ENCODE assay signal across 2 cellular contexts in the genomic region with DNA sequence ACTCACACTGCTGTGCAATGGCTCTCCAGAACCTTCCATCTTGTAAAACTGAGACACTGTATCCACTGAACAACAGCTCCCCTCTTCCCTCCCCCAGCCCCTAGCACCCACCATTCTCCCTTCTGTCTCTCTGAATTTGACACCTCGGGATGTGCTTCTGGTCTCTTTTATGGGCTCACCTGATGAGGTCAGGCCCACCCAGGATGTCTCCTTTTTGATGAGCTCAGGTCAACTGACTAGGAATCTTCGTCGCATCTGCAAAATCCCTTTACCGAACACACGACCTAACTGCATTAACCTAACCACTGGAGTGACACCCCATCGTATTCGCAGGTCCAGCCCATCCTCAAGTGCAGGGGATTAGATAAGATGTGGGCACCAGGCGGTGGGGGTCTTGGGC.
TF ChIP-seq lines count a peak whose summit lies in the region.

No MANE protein-coding gene starts in this region.

TF ChIP-seq in liver, 16 proteins besides CTCF, POLR2A, EP300 and RAD21 (continued from another document):
- TF ChIP-seq, protein P1, sequence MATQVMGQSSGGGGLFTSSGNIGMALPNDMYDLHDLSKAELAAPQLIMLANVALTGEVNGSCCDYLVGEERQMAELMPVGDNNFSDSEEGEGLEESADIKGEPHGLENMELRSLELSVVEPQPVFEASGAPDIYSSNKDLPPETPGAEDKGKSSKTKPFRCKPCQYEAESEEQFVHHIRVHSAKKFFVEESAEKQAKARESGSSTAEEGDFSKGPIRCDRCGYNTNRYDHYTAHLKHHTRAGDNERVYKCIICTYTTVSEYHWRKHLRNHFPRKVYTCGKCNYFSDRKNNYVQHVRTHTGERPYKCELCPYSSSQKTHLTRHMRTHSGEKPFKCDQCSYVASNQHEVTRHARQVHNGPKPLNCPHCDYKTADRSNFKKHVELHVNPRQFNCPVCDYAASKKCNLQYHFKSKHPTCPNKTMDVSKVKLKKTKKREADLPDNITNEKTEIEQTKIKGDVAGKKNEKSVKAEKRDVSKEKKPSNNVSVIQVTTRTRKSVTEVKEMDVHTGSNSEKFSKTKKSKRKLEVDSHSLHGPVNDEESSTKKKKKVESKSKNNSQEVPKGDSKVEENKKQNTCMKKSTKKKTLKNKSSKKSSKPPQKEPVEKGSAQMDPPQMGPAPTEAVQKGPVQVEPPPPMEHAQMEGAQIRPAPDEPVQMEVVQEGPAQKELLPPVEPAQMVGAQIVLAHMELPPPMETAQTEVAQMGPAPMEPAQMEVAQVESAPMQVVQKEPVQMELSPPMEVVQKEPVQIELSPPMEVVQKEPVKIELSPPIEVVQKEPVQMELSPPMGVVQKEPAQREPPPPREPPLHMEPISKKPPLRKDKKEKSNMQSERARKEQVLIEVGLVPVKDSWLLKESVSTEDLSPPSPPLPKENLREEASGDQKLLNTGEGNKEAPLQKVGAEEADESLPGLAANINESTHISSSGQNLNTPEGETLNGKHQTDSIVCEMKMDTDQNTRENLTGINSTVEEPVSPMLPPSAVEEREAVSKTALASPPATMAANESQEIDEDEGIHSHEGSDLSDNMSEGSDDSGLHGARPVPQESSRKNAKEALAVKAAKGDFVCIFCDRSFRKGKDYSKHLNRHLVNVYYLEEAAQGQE (IDR thresholded peaks at IDR 0.05), result no peak
- TF ChIP-seq JUND (IDR thresholded peaks at IDR 0.05), result no peak
- no peak for TF ChIP-seq FOXA2 (IDR thresholded peaks at IDR 0.05)
- TF ChIP-seq RXRA (IDR thresholded peaks at IDR 0.05), result no peak
- no peak for TF ChIP-seq EGR1 (IDR thresholded peaks at IDR 0.05; ENCODE audit: low read depth in 2 of 2)
- TF ChIP-seq, protein P2, sequence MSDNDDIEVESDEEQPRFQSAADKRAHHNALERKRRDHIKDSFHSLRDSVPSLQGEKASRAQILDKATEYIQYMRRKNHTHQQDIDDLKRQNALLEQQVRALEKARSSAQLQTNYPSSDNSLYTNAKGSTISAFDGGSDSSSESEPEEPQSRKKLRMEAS (IDR thresholded peaks at IDR 0.05), result no peak
- no peak for TF ChIP-seq TAF1 (conservative IDR thresholded peaks at IDR 0.05)
- TF ChIP-seq, protein P3, sequence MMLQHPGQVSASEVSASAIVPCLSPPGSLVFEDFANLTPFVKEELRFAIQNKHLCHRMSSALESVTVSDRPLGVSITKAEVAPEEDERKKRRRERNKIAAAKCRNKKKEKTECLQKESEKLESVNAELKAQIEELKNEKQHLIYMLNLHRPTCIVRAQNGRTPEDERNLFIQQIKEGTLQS (IDR thresholded peaks at IDR 0.05), result no peak
- no peak for TF ChIP-seq SP1 (IDR thresholded peaks at IDR 0.05)
- TF ChIP-seq HNF4A (conservative IDR thresholded peaks at IDR 0.05), result no peak
- no peak for TF ChIP-seq HNF4G (IDR thresholded peaks at IDR 0.05)

TF ChIP-seq in HepG2, 621 proteins besides CTCF, POLR2A, EP300 and RAD21 (continued from another document):
- TF ChIP-seq, protein P4, sequence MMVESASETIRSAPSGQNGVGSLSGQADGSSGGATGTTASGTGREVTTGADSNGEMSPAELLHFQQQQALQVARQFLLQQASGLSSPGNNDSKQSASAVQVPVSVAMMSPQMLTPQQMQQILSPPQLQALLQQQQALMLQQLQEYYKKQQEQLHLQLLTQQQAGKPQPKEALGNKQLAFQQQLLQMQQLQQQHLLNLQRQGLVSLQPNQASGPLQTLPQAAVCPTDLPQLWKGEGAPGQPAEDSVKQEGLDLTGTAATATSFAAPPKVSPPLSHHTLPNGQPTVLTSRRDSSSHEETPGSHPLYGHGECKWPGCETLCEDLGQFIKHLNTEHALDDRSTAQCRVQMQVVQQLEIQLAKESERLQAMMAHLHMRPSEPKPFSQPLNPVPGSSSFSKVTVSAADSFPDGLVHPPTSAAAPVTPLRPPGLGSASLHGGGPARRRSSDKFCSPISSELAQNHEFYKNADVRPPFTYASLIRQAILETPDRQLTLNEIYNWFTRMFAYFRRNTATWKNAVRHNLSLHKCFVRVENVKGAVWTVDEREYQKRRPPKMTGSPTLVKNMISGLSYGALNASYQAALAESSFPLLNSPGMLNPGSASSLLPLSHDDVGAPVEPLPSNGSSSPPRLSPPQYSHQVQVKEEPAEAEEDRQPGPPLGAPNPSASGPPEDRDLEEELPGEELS (CRISPR knock-in tag; IDR thresholded peaks at IDR 0.05), result no peak
- no peak for TF ChIP-seq ZNF552 (CRISPR knock-in tag; IDR thresholded peaks at IDR 0.05; ENCODE audit: borderline replicate concordance)
- no peak for TF ChIP-seq KLF15 (CRISPR knock-in tag; IDR thresholded peaks at IDR 0.05; ENCODE audit: borderline replicate concordance)
- no peak for TF ChIP-seq ZNF292 (CRISPR knock-in tag; IDR thresholded peaks at IDR 0.05; ENCODE audit: borderline replicate concordance, low read depth)
- no peak for TF ChIP-seq FOXK1 (CRISPR knock-in tag; IDR thresholded peaks at IDR 0.05; ENCODE audit: borderline replicate concordance, low read depth)
- TF ChIP-seq FOXC1 (CRISPR knock-in tag; IDR thresholded peaks at IDR 0.05; ENCODE audit: borderline replicate concordance), result no peak
- no peak for TF ChIP-seq ZNF775 (CRISPR knock-in tag; IDR thresholded peaks at IDR 0.05; ENCODE audit: borderline replicate concordance)
